ENCODE assay signal across 20 cellular contexts in the genomic region with DNA sequence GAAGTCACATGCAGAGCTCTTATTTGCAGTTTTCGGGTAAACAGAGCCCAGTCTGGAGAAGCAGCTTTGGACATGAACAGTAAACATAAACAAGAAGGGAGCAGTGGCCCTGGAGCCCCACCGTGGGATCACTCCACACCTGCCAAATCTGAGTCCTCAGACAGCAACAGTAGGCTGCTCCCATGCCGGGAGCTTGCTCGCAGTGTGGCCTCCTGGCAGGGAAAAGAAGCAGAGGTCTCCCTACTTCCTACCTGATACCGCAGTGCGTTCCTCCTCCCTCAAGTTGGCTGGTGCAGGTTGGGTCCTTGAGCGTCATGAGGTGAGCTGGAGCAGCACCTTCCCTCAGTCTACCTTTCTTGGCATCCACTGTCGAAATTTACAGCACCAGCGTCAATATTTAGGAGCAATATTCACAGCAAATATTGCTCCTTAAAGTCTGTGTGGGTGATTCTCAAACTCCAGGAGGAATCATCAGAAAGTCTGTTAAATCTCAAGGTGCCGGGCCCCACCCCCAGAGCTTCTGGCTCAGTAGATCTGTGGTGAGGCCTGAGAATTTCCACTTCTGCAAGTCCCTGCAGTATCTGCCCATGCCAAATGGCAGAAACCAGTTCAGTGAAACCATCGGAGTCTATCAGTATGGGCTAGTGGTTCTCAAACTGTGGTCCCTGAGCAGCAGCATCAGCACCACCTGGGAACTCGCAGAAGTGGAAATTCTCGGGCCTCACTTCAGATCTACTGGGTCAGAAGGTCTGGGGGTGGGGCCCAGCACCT.
"Had no signal": no experiment of that assay in that cellular context is flagged by ENCODE, and none has a peak within 500 bp of the region (broad histone marks: within the 10 kb centered on the region; RNA-seq: fewer than 3 reads in every experiment).

No MANE protein-coding gene starts in this region.

- H3K4me3 ChIP-seq: cardiac muscle cell had no signal

- H3K27me3 ChIP-seq: brain microvascular endothelial cell, cardiac muscle cell had no signal

- ATAC-seq: activated CD4-positive, CD25-positive, alpha-beta regulatory T cell treated with anti-CD3 and anti-CD28 coated beads, Interleukin-2, amount 50 U/mL, for 24 hours; activated CD8-positive, alpha-beta memory T cell treated with anti-CD3 and anti-CD28 coated beads, Interleukin-2, amount 10 ng/mL, durations not matched to agents 7 days and 5 days; PC-3 had no signal

- H3K36me3 ChIP-seq: brain microvascular endothelial cell, cardiac muscle cell had no signal

- H3K27ac ChIP-seq: brain microvascular endothelial cell, cardiac muscle cell had no signal

- DNase-seq: activated CD4-positive, alpha-beta T cell treated with anti-CD3 and anti-CD28 coated beads for 4 hours; activated CD4-positive, alpha-beta T cell treated with anti-CD3 and anti-CD28 coated beads, Interleukin-2, amount 50 U/mL, for 48 hours; activated CD8-positive, alpha-beta memory T cell treated with anti-CD3 and anti-CD28 coated beads, Interleukin-2, amount 10 ng/mL, durations not matched to agents 7 days and 5 days; activated effector memory CD4-positive, alpha-beta T cell treated with Interleukin-2 at 50 U/mL for 16 hours; activated naive CD4-positive, alpha-beta T cell; activated T-cell treated with anti-CD3 and anti-CD28 coated beads, Interleukin-2, amount 50 U/mL, for 24 hours; brain microvascular endothelial cell; cerebellar nuclear complex; Karpas-422; MM.1S; NCI-H1105; NCI-H1436; NCI-H1694 treated with DMSO at 0.1 percent for 48 hours; NCI-H2029 treated with DMSO at 0.1 percent for 48 hours; NCI-H510A treated with DMSO at 0.1 percent for 48 hours; NCI-H69; PC-3; SHP77 had no signal
